ENCODE assay signal across 12 cellular contexts in the genomic region with DNA sequence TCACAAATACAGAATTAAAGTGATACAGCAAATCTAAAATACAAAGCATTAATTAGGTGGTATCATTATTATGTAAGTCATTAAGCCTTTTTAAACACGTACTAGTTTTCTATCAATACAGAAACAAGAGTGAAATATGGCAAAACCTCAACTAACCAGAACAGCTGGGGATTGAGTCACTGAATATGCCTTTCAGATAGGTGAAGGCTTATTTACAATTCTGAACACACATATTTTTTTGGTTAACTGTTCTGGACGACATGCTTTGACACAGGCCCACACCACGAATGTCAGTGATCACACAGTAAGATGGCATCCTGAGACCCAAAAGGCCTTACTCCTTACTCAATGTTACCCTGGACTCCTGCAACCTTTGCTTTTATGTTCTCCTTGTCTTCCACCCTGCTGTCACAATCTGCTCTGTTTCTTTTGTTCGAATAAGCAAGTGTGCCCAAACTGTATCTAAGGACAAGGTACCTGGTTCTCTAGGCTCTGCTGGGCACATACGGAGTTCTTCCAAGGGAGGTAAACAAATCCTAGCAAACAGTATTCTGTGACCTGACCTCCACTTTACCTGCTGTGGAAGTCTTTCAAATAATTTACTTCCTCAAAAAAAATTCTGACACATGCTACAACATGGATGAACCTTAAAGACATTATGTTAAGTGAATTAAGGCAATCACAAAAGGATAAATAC.
"Had no signal": no experiment of that assay in that cellular context is flagged by ENCODE, and none has a peak within 500 bp of the region (broad histone marks: within the 10 kb centered on the region; RNA-seq: fewer than 3 reads in every experiment).

No MANE protein-coding gene starts in this region.

- H3K27ac ChIP-seq: adrenal gland, transverse colon had no signal

- DNase-seq: activated CD4-positive, alpha-beta T cell treated with anti-CD3 and anti-CD28 coated beads, Interleukin-2, amount 50 U/mL, for 4 hours; activated CD8-positive, alpha-beta memory T cell treated with anti-CD3 and anti-CD28 coated beads, Interleukin-2, amount 50 U/mL, for 48 hours; activated naive CD4-positive, alpha-beta T cell treated with anti-CD3 and anti-CD28 coated beads, Interleukin-2, amount 50 U/mL, for 16 hours; adrenal gland; central memory CD4-positive, alpha-beta T cell; cortex of kidney; effector CD8-positive, alpha-beta T cell; erythroblast; kidney; small intestine; substantia nigra; transverse colon had no signal

- H3K4me3 ChIP-seq: adrenal gland, transverse colon had no signal

- H3K27me3 ChIP-seq: adrenal gland, transverse colon had no signal

- FAIRE-seq: kidney, small intestine had no signal

- H3K9me3 ChIP-seq: adrenal gland, transverse colon had no signal

- H3K36me3 ChIP-seq: adrenal gland, transverse colon had no signal
